Comparison of ENCODE assay signal across 1 cellular context in the genomic region with DNA sequence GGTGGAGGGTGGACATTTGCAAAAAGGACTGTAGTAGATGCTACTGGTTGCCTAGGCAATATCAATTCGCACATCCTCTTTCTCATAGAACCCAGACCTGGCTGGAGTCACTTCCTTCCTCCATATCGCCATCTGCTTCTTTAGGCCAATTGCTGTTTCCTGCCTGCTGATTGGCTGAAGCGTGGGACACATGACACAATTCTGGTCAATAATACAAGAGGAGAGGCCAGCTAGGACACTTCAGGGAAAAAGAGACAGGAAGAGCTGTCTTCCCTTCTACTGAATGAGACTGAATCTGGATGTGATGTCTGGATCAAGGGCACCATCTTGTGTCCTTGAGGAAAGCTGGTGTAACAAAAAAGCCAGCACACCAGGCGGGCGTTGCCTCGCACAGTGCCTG.
TF ChIP-seq lines count a peak whose summit lies in the region.

No MANE protein-coding gene starts in this region.

TF ChIP-seq in GM12878, 131 proteins besides CTCF, POLR2A, EP300 and RAD21 (continued from another document):
- TF ChIP-seq, protein P1, sequence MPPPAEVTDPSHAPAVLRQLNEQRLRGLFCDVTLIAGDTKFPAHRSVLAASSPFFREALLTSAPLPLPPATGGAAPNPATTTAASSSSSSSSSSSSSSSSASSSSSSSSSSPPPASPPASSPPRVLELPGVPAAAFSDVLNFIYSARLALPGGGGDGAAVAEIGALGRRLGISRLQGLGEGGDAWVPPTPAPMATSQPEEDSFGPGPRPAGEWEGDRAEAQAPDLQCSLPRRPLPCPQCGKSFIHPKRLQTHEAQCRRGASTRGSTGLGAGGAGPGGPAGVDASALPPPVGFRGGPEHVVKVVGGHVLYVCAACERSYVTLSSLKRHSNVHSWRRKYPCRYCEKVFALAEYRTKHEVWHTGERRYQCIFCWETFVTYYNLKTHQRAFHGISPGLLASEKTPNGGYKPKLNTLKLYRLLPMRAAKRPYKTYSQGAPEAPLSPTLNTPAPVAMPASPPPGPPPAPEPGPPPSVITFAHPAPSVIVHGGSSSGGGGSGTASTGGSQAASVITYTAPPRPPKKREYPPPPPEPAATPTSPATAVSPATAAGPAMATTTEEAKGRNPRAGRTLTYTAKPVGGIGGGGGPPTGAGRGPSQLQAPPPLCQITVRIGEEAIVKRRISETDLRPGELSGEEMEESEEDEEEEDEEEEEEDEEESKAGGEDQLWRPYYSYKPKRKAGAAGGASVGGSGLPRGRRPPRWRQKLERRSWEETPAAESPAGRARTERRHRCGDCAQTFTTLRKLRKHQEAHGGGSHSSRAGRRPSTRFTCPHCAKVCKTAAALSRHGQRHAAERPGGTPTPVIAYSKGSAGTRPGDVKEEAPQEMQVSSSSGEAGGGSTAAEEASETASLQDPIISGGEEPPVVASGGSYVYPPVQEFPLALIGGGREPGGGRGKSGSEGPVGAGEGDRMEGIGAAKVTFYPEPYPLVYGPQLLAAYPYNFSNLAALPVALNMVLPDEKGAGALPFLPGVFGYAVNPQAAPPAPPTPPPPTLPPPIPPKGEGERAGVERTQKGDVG (CRISPR knock-in tag; IDR thresholded peaks at IDR 0.05) = no peak
- no peak for TF ChIP-seq ZNF24 (IDR thresholded peaks at IDR 0.05)
